22 cellular contexts compared by ENCODE assay signal in genomic region chr5:36028816-36029465, GRCh38. TPM values are rescaled to one million over a fixed set of nuclear protein-coding genes. Genes with fewer than 3 reads are reported as not detected.
DNase-seq lines count a peak whose midpoint lies in the region; TF ChIP-seq lines count a peak whose summit lies in the region.
"Had no signal": no experiment of that assay in that cellular context is flagged by ENCODE, and none has a peak within 500 bp of the region (broad histone marks: within the 10 kb centered on the region; RNA-seq: fewer than 3 reads in every experiment).

No MANE protein-coding gene starts in this region.

- no peaks in the 10 kb centered on the region for H3K79me2 ChIP-seq in mammary epithelial cell (ENCODE audit: insufficient read depth, low read length)
- H3K79me2 ChIP-seq in GM23248 (ENCODE audit: insufficient read depth) = no peaks in the 10 kb centered on the region

- DNase-seq in MV-4-11 (lab: John Stamatoyannopoulos, UW) (peak; percentile 60), esophagus muscularis mucosa (ENCODE audit: extremely low spot score) (peak; percentile 74), SJCRH30 (no peak), HuH-7 (ENCODE audit: low spot score) (no peak), mammary epithelial cell (no peak), GM23248 (no peak)
- DNase-seq: 8988T; ACHN; Caco-2; CD4-positive, CD25-positive, alpha-beta regulatory T cell; CD8-positive, alpha-beta T cell; DMS153; DND-41; GDM1; H9 had no signal

- no peaks in the 10 kb centered on the region for H3K9me2 ChIP-seq in GM23248 (ENCODE audit: insufficient read depth)

- H3K4me2 ChIP-seq in BLaER1 (no peak overlapping the region), mammary epithelial cell (ENCODE audit: insufficient read depth, low read depth, low read length) (no peak overlapping the region), GM23248 (ENCODE audit: unreplicated experiment) (no peak overlapping the region)
- H3K4me2 ChIP-seq: A549, GM23338 had no signal

- H3K9ac ChIP-seq in BLaER1 (no peak overlapping the region), mammary epithelial cell (ENCODE audit: insufficient read depth, low read length) (no peak overlapping the region), GM23248 (no peak overlapping the region)

- TF ChIP-seq CTCF in esophagus muscularis mucosa (IDR thresholded peaks at IDR 0.05) = no peak
- no peak for TF ChIP-seq CTCF in mammary epithelial cell (conservative IDR thresholded peaks at IDR 0.05 in 1 of 2, IDR thresholded peaks at IDR 0.05 in 1 of 2; ENCODE audit: extremely low read depth in 1 of 2, insufficient read depth in 1 of 2, low read depth in 1 of 2, low read length in 2 of 2)

- no peak for TF ChIP-seq EP300 in esophagus muscularis mucosa (IDR thresholded peaks at IDR 0.05)

- in situ Hi-C loops in mammary epithelial cell (cut with MboI; ENCODE audit: low sequenced_read_pairs in 2 of 2) = no loop called here
- in situ Hi-C loops in GM23248 (cut with MboI) = no loop called here

- intact Hi-C loops in esophagus muscularis mucosa (cut with DNase I) = no loop called here
- intact Hi-C loops in mammary epithelial cell (cut with micrococcal nuclease) = no loop called here

- CTCF ChIA-PET in mammary epithelial cell (lab: Charles Lee; ENCODE audit: low non-redundant PET) = no interaction called here

- 0 out of 2 replicates have a peak overlapping the region, but pooled peaks have one; percentile 5 for H3K27ac ChIP-seq in BLaER1
- H3K27ac ChIP-seq in esophagus muscularis mucosa (replicated peaks in 1 of 4) = no peak overlapping the region
- no peak overlapping the region for H3K27ac ChIP-seq in SJCRH30
- no peak overlapping the region for H3K27ac ChIP-seq in mammary epithelial cell (ENCODE audit: insufficient read depth, low read depth, low read length)
- H3K27ac ChIP-seq in GM23248 = no peak overlapping the region
- H3K27ac ChIP-seq: A549, C4-2B had no signal

- peaks cover 48% of the 10 kb centered on the region for H3K4me1 ChIP-seq in BLaER1
- no peaks in the 10 kb centered on the region for H3K4me1 ChIP-seq in esophagus muscularis mucosa
- no peaks in the 10 kb centered on the region for H3K4me1 ChIP-seq in SJCRH30
- no peaks in the 10 kb centered on the region for H3K4me1 ChIP-seq in mammary epithelial cell (ENCODE audit: insufficient read depth, low read length)
- no peaks in the 10 kb centered on the region for H3K4me1 ChIP-seq in GM23248 (ENCODE audit: insufficient read depth)
- H3K4me1 ChIP-seq: A549, Caco-2 had no signal

- peaks cover 46% of the 10 kb centered on the region for H3K9me3 ChIP-seq in BLaER1
- no peaks in the 10 kb centered on the region for H3K9me3 ChIP-seq in esophagus muscularis mucosa
- H3K9me3 ChIP-seq in SJCRH30 (replicated peaks) = peaks cover 6% of the 10 kb centered on the region; the same call in 1 of the 2 replicates
- no peaks in the 10 kb centered on the region for H3K9me3 ChIP-seq in mammary epithelial cell (replicated peaks; ENCODE audit: insufficient read depth, low read length)
- no peaks in the 10 kb centered on the region for H3K9me3 ChIP-seq in GM23248 (ENCODE audit: low read depth)
- H3K9me3 ChIP-seq: A549, Caco-2 had no signal

- H2AFZ ChIP-seq in mammary epithelial cell (ENCODE audit: low read depth, low read length) = no peak overlapping the region
- no peak overlapping the region for H2AFZ ChIP-seq in GM23248
- H2AFZ ChIP-seq: GM23338 had no signal

- no peaks in the 10 kb centered on the region for H3K27me3 ChIP-seq in BLaER1
- H3K27me3 ChIP-seq in esophagus muscularis mucosa = no peaks in the 10 kb centered on the region
- H3K27me3 ChIP-seq in SJCRH30 = no peaks in the 10 kb centered on the region
- H3K27me3 ChIP-seq in mammary epithelial cell (ENCODE audit: insufficient read depth, low read length) = no peaks in the 10 kb centered on the region
- H3K27me3 ChIP-seq in GM23248 (replicated peaks; ENCODE audit: insufficient read depth) = peaks cover 6% of the 10 kb centered on the region; the same call in 1 of the 2 replicates

- TF ChIP-seq POLR2A in esophagus muscularis mucosa (IDR thresholded peaks at IDR 0.05; ENCODE audit: low read depth) = no peak

- H4K20me1 ChIP-seq in BLaER1 = no peaks in the 10 kb centered on the region
- no peaks in the 10 kb centered on the region for H4K20me1 ChIP-seq in mammary epithelial cell (ENCODE audit: insufficient read depth, low read length)
- no peaks in the 10 kb centered on the region for H4K20me1 ChIP-seq in GM23248 (ENCODE audit: insufficient read depth)

- no peak overlapping the region for H3K4me3 ChIP-seq in BLaER1
- H3K4me3 ChIP-seq in esophagus muscularis mucosa = no peak overlapping the region
- no peak overlapping the region for H3K4me3 ChIP-seq in SJCRH30
- H3K4me3 ChIP-seq in mammary epithelial cell (replicated peaks in 1 of 3; ENCODE audit: insufficient read depth in 1 of 3, low read depth in 2 of 3, low read length in 3 of 3) = no peak overlapping the region
- H3K4me3 ChIP-seq in GM23248 = no peak overlapping the region
- H3K4me3 ChIP-seq: A549, GM12878, GM23338 had no signal

- no TSS peak for BruUV-seq in mammary epithelial cell (replicated peaks; lab: Mats Ljungman, UMichigan)

- 82% methylated on average over 5 of the region's 5 CpGs for WGBS in esophagus muscularis mucosa
- 55% methylated on average over 5 of the region's 5 CpGs for WGBS in mammary epithelial cell (ENCODE audit: low coverage, missing lambda C conversion rate)
- 11 to 14% methylated on average over 5 of the region's 5 CpGs for WGBS in GM23248 (ENCODE audit: low coverage in 1 of 2, low lambda C conversion rate in 2 of 2, missing lambda C conversion rate in 2 of 2), 2 experiments

- H3F3A ChIP-seq in GM23248 (ENCODE audit: insufficient read depth) = no peaks in the 10 kb centered on the region

- dilution Hi-C loops in mammary epithelial cell (cut with HindIII; ENCODE audit: low sequenced_read_pairs) = no loop called here

- H3K36me3 ChIP-seq in BLaER1 (peaks cover 32% of the 10 kb centered on the region), esophagus muscularis mucosa (no peaks in the 10 kb centered on the region), SJCRH30 (no peaks in the 10 kb centered on the region), mammary epithelial cell (ENCODE audit: insufficient read depth, low read length) (no peaks in the 10 kb centered on the region), GM23248 (ENCODE audit: low read depth) (no peaks in the 10 kb centered on the region)

RNA-seq across cellular contexts. Expression of gene UGT3A2, which starts 37.7 kb away (rescaled TPM):
- total RNA-seq in esophagus muscularis mucosa = not detected
- not detected in 2 replicates for total RNA-seq in SJCRH30 (2014; rRNA removed; shearing (Covaris generic))
- not detected for total RNA-seq in mammary epithelial cell
- polyA plus RNA-seq in mammary epithelial cell = not detected
- not detected for polyA minus RNA-seq in mammary epithelial cell
- total RNA-seq in GM23248 (2014; rRNA removed; shearing (Covaris generic)) = not detected in 2 replicates
- polyA plus RNA-seq in GM23248 (2016; fragmentation: Nextera tagmentation; extraction: Ambion mirVana) = not detected in 2 replicates
- total RNA-seq: Caco-2; CD4-positive, CD25-positive, alpha-beta regulatory T cell; CD8-positive, alpha-beta T cell had no signal
- polyA plus RNA-seq: A549, BJ had no signal

RNA-seq across cellular contexts. Expression of gene UGT3A1, which starts 37.8 kb away (rescaled TPM):
- total RNA-seq in esophagus muscularis mucosa = not detected
- 1.9 and 2.0 TPM in 2 replicates for total RNA-seq in SJCRH30 (2014; rRNA removed; shearing (Covaris generic))
- total RNA-seq in mammary epithelial cell = not detected
- not detected for polyA plus RNA-seq in mammary epithelial cell
- not detected for polyA minus RNA-seq in mammary epithelial cell
- total RNA-seq in GM23248 (2014; rRNA removed; shearing (Covaris generic)) = not detected in 2 replicates
- not detected in 2 replicates for polyA plus RNA-seq in GM23248 (2016; fragmentation: Nextera tagmentation; extraction: Ambion mirVana)
- total RNA-seq: Caco-2; CD4-positive, CD25-positive, alpha-beta regulatory T cell; CD8-positive, alpha-beta T cell; GM12878; H4 had no signal
- polyA plus RNA-seq: A549; BJ; CD4-positive, CD25-positive, alpha-beta regulatory T cell; GM12878 had no signal

Comparison
In these comparisons a context has a peak if more than half of its experiments do, and no peak if none do; other contexts are left out.
1. DNase-seq: peak in MV-4-11 (single experiment) and esophagus muscularis mucosa (single experiment); none in SJCRH30 (0 of 2), HuH-7 (single experiment), mammary epithelial cell (single experiment) and GM23248 (single experiment).